In the genomic region with DNA sequence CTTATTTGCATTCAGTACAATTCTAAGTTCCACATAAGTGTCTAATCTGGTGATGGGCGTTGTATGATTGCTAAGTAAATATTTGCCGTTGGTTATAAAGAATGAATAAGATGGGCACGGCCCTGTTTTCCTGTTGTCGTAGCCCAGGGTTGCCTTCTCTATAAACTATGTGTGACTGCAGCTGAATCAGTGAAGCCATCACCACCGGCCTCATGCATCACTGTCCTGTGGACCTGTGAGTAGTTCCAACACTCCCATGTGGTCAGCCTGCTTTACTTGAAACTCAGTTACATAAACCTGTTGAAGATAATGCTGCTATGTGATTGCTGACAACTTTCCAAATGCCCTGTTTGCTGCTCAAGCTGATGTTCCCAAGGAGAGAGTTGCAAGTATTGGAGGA, we compare ENCODE assay signal across 8 cellular contexts. TPM values are rescaled to one million over a fixed set of nuclear protein-coding genes. Genes with fewer than 3 reads are reported as not detected.
DNase-seq lines count a peak whose midpoint lies in the region; ATAC-seq and TF ChIP-seq lines count a peak whose summit lies in the region.

No MANE protein-coding gene starts in this region.

- H3K4me3 ChIP-seq in fibroblast of mammary gland (ENCODE audit: control insufficient read depth, low read depth, low read length) (no peak overlapping the region), stomach (no peak overlapping the region)

- H3K27ac Mint-ChIP-seq in activated CD4-positive, alpha-beta T cell treated with anti-CD3 and anti-CD28 coated beads for 36 hours, result no peak overlapping the region

- no peak for ATAC-seq in activated CD4-positive, alpha-beta T cell treated with anti-CD3 and anti-CD28 coated beads for 36 hours
- no peak for ATAC-seq in HG02852 (IDR thresholded peaks at IDR 0.05; ENCODE audit: unreplicated experiment)

- CTCF ChIA-PET in activated CD4-positive, alpha-beta T cell treated with anti-CD3 and anti-CD28 coated beads for 36 hours (lab: Charles Lee), result interaction anchor here (1.1 kb wide), 1 partner anchor 23 kb away, joined by 5 read pairs; no protein-coding TSS in a partner anchor

- no peaks in the 10 kb centered on the region for H3K36me3 ChIP-seq in stomach

- no peaks in the 10 kb centered on the region for H3K27me3 ChIP-seq in stomach

- peaks cover 65% of the 10 kb centered on the region for H3K4me1 Mint-ChIP-seq in activated CD4-positive, alpha-beta T cell treated with anti-CD3 and anti-CD28 coated beads for 36 hours

- POLR2A ChIA-PET in activated CD4-positive, alpha-beta T cell treated with anti-CD3 and anti-CD28 coated beads for 36 hours (lab: Charles Lee), result interaction anchor here (0.9 to 8.5 kb wide), 3 partner anchors 22 to 45 kb away, joined by 3 to 165 read pairs (median 12); partner anchors contain the start of gene KLF6

- H3K27ac ChIP-seq in stomach, result peak overlapping the region; percentile 69 to 94 (median 91)

- H3K36me3 Mint-ChIP-seq in activated CD4-positive, alpha-beta T cell treated with anti-CD3 and anti-CD28 coated beads for 36 hours (ENCODE audit: low read depth), result no peaks in the 10 kb centered on the region

- WGBS in stomach, 5 donors, result 19 to 43% (median 38%) methylated on average over 5 of the region's 5 CpGs

- TF ChIP-seq CTCF in fibroblast of mammary gland (conservative IDR thresholded peaks at IDR 0.05; ENCODE audit: control insufficient read depth, insufficient read depth, low read depth, low read length), result no peak
- TF ChIP-seq CTCF in stomach (IDR thresholded peaks at IDR 0.05), result no peak

- H3K27me3 Mint-ChIP-seq in activated CD4-positive, alpha-beta T cell treated with anti-CD3 and anti-CD28 coated beads for 36 hours, result no peaks in the 10 kb centered on the region

- peaks cover 62 to 89% (median 72%) of the 10 kb centered on the region in 4 donors for H3K4me1 ChIP-seq in stomach

- peak; percentile 57 for DNase-seq in activated CD4-positive, alpha-beta T cell treated with anti-CD3 and anti-CD28 coated beads for 36 hours
- DNase-seq in activated CD4-positive, alpha-beta T cell treated with anti-CD3 and anti-CD28 coated beads for 48 hours, result no peak
- DNase-seq in RPMI7951 (ENCODE audit: low read depth), result peak; percentile 82
- peak; percentile 96 for DNase-seq in fibroblast of mammary gland (ENCODE audit: low read depth)
- DNase-seq in stomach, result peak; percentile 63
- no peak for DNase-seq in NCI-H82 treated with DMSO at 0.1 percent for 48 hours (lab: John Stamatoyannopoulos, UW; ENCODE audit: unreplicated experiment)
- DNase-seq in DMS 273 (lab: John Stamatoyannopoulos, UW; ENCODE audit: unreplicated experiment), result no peak

- intact Hi-C loops in activated CD4-positive, alpha-beta T cell treated with anti-CD3 and anti-CD28 coated beads for 36 hours (cut with DNase I, micrococcal nuclease), result loop anchor here in 1 of 2 experiments (1.0 kb wide), 1 partner anchor 42 kb away; no protein-coding TSS in a partner anchor
- intact Hi-C loops in stomach (cut with DNase I; ENCODE audit: low total_unique reads), result no loop called here

- H3K9me3 ChIP-seq in stomach, result no peaks in the 10 kb centered on the region

- TF ChIP-seq EP300 in stomach (IDR thresholded peaks at IDR 0.05), result no peak

- peak overlapping the region; percentile 25 for H3K4me3 Mint-ChIP-seq in activated CD4-positive, alpha-beta T cell treated with anti-CD3 and anti-CD28 coated beads for 36 hours

- H3K9me3 Mint-ChIP-seq in activated CD4-positive, alpha-beta T cell treated with anti-CD3 and anti-CD28 coated beads for 36 hours (ENCODE audit: low read depth), result no peaks in the 10 kb centered on the region

- TF ChIP-seq POLR2A in stomach (IDR thresholded peaks at IDR 0.05), result no peak

RNA-seq across cellular contexts. Expression of gene KLF6, which starts 21.6 kb away (rescaled TPM):
- total RNA-seq in activated CD4-positive, alpha-beta T cell treated with anti-CD3 and anti-CD28 coated beads for 36 hours, result 100 to 1,000 TPM; 107 to 114 TPM
- 20.3 and 23.3 TPM in 2 replicates for total RNA-seq in RPMI7951 (2014; rRNA removed; shearing (Covaris generic))
- 100 to 1,000 TPM in 4 of 5 donors, 10 to 100 TPM in 1; 78.2 to 187 (median 119) TPM for total RNA-seq in stomach
- 10 to 100 TPM; 25.9 to 57.0 (median 31.4) TPM for polyA plus RNA-seq in stomach

Comparison
In these comparisons a context has a peak if more than half of its experiments do, and no peak if none do; other contexts are left out.
1. DNase-seq: peak in activated CD4-positive, alpha-beta T cell treated with anti-CD3 and anti-CD28 coated beads for 36 hours (single experiment), RPMI7951 (single experiment), fibroblast of mammary gland (single experiment) and stomach (single experiment); none in activated CD4-positive, alpha-beta T cell treated with anti-CD3 and anti-CD28 coated beads for 48 hours (single experiment), NCI-H82 treated with DMSO at 0.1 percent for 48 hours (single experiment) and DMS 273 (single experiment).